1 cellular context compared by ENCODE assay signal in the genomic region with DNA sequence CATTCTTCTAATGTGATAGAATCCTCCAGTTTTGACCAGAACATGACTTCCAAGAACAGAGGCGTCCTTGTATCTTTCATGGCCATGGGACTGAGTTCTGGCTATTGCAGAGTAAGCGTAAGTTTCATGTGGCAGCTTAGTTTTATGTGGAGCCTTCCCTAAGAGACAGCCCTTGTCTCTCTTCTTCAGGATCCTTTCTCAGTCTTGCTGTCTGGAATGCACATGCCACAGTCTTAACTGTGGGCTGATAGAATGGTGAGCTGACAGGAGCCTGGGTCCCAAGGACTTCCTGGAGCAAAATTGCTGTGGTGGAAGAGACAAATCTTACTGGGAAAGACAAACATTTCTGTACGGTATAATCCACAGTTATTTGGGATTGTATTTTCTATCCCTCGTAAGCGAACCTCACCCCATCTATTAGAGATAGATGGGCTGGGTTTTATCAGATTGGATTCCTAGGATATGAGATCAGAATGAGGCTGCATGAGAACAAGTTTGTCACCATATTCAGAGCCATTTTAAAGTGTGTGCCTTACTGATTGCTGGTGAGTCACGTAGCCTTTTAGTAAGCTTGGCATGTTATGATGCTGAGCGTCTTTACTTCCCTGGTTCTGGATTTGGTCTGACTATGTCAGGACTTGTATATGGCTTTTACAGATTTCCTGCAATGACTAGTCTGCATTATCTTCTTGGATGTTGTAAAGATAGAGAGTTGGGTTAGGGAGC.
TF ChIP-seq lines count a peak whose summit lies in the region.

No MANE protein-coding gene starts in this region.

TF ChIP-seq in IMR-90, 13 proteins besides CTCF, POLR2A, EP300 and RAD21:
- TF ChIP-seq MAFK (IDR thresholded peaks at IDR 0.05; ENCODE audit: low read depth, low read length) (0 out of 2 replicates have a peak, but pooled peaks have one; percentile 3), RCOR1 (IDR thresholded peaks at IDR 0.05; ENCODE audit: insufficient replicate concordance, low read length) (no peak), RFX5 (IDR thresholded peaks at IDR 0.05; ENCODE audit: low read depth, low read length) (0 out of 2 replicates have a peak, but pooled peaks have one; percentile 7), SMC3 (IDR thresholded peaks at IDR 0.05; ENCODE audit: low read depth, low read length) (no peak), FOS (IDR thresholded peaks at IDR 0.05; ENCODE audit: low read depth, low read length) (peak; percentile 76), BHLHE40 (IDR thresholded peaks at IDR 0.05; ENCODE audit: low read depth, low read length) (peak; percentile 49; the same call in 1 of the 2 replicates)
